In genomic region chr2:71465961-71466300, GRCh38 we compare ENCODE assay signal across 10 cellular contexts. TPM values are rescaled to one million over a fixed set of nuclear protein-coding genes. Genes with fewer than 3 reads are reported as not detected.
DNase-seq lines count a peak whose midpoint lies in the region; ATAC-seq and TF ChIP-seq lines count a peak whose summit lies in the region.
"Had no signal": no experiment of that assay in that cellular context is flagged by ENCODE, and none has a peak within 500 bp of the region (broad histone marks: within the 10 kb centered on the region; RNA-seq: fewer than 3 reads in every experiment).

No MANE protein-coding gene starts in this region.

- H4K20me1 ChIP-seq in fibroblast of lung (ENCODE audit: control insufficient read depth, extremely low read depth, insufficient read depth, low read length) (no peaks in the 10 kb centered on the region), neural cell (ENCODE audit: insufficient read depth) (no peaks in the 10 kb centered on the region)

- H3K27me3 ChIP-seq in heart right ventricle (peaks cover 0 to 26% (median 0%) of the 10 kb centered on the region in 7 donors), fibroblast of lung (ENCODE audit: control insufficient read depth, insufficient read depth, low read length) (peaks cover 42% of the 10 kb centered on the region), neural cell (ENCODE audit: insufficient read depth, low read depth, low read length) (peaks cover 66% of the 10 kb centered on the region), uterus (no peaks in the 10 kb centered on the region), adrenal gland (peaks cover 12% of the 10 kb centered on the region)
- H3K27me3 ChIP-seq: ovary had no signal

- DNase-seq in heart right ventricle (no peak), Right ventricle myocardium superior (no peak), fibroblast of lung (ENCODE audit: low read depth in 2 of 2) (no peak), uterus (no peak), adrenal gland (no peak)
- DNase-seq: KBM-7, ovary had no signal

- 38 to 42% methylated on average over 18 to 23 of the region's 23 CpGs for WGBS in heart right ventricle, 2 donors
- WGBS in adrenal gland, 4 donors = 9 to 15% (median 11%) methylated on average over 8 to 23 of the region's 23 CpGs

- no peaks in the 10 kb centered on the region for H3F3A ChIP-seq in neural cell (ENCODE audit: insufficient read depth, low read length, poor library complexity, severe bottlenecking)

- ATAC-seq in heart right ventricle (no peak), Right ventricle myocardium superior (ENCODE audit: poor library complexity) (no peak), GM18870 (IDR thresholded peaks at IDR 0.05; ENCODE audit: unreplicated experiment) (no peak), GM19351 (IDR thresholded peaks at IDR 0.05; ENCODE audit: unreplicated experiment) (no peak)

- H3K79me2 ChIP-seq in fibroblast of lung (ENCODE audit: control insufficient read depth, insufficient read depth, low read length) (no peaks in the 10 kb centered on the region), neural cell (replicated peaks; ENCODE audit: insufficient read depth, low read length) (no peaks in the 10 kb centered on the region)

- H3K9me3 ChIP-seq in heart right ventricle (no peaks in the 10 kb centered on the region), fibroblast of lung (ENCODE audit: control insufficient read depth, insufficient read depth, low read depth, low read length) (no peaks in the 10 kb centered on the region), neural cell (ENCODE audit: low read length) (no peaks in the 10 kb centered on the region), uterus (no peaks in the 10 kb centered on the region), adrenal gland (replicated peaks in 1 of 3) (no peaks in the 10 kb centered on the region)
- H3K9me3 ChIP-seq: ovary had no signal

- TF ChIP-seq EP300 in neural cell (conservative IDR thresholded peaks at IDR 0.05; ENCODE audit: poor library complexity, severe bottlenecking) = no peak

- H2AFZ ChIP-seq in fibroblast of lung (ENCODE audit: low read length) (peak overlapping the region; percentile 13), neural cell (ENCODE audit: low read depth, low read length) (no peak overlapping the region)

- H3K4me1 ChIP-seq in heart right ventricle (peaks cover 17 to 90% (median 64%) of the 10 kb centered on the region in 9 donors), fibroblast of lung (ENCODE audit: control insufficient read depth, extremely low read depth, insufficient read depth, low read length) (no peaks in the 10 kb centered on the region), uterus (no peaks in the 10 kb centered on the region), adrenal gland (replicated peaks in 1 of 2) (peaks cover 5 to 9% of the 10 kb centered on the region in 2 donors)

- H3K4me2 ChIP-seq in fibroblast of lung (ENCODE audit: extremely low read depth, insufficient read depth, low read length) (peak overlapping the region; percentile 100), neural cell (ENCODE audit: low read length) (peak overlapping the region; percentile 62)

- intact Hi-C loops in heart right ventricle (cut with DNase I) (loop anchor here in 4 of 10 donors (2.0 to 5.0 kb wide), 3 partner anchors 36 to 39 kb away; no protein-coding TSS in a partner anchor), Right ventricle myocardium superior (cut with DNase I) (no loop called here), uterus (cut with DNase I; ENCODE audit: low total_unique reads) (no loop called here), adrenal gland (cut with DNase I) (no loop called here)

- H3K4me3 ChIP-seq in heart right ventricle = peak overlapping the region in 9 of 10 donors; percentile 67 to 90 (median 79)
- H3K4me3 ChIP-seq in fibroblast of lung (replicated peaks in 1 of 4; ENCODE audit: control extremely low read depth in 1 of 4, insufficient read depth in 1 of 4, low read depth in 3 of 4, low read length in 4 of 4) = peak overlapping the region in 2 of 4 experiments; percentile 61 to 62
- peak overlapping the region; percentile 74 for H3K4me3 ChIP-seq in neural cell (ENCODE audit: low read length)
- H3K4me3 ChIP-seq in uterus = peak overlapping the region; percentile 36 to 47
- H3K4me3 ChIP-seq in adrenal gland = peak overlapping the region in 2 of 4 donors; percentile 59 to 71

- H3K36me3 ChIP-seq in heart right ventricle = no peaks in the 10 kb centered on the region
- no peaks in the 10 kb centered on the region for H3K36me3 ChIP-seq in fibroblast of lung (ENCODE audit: control insufficient read depth, insufficient read depth, low read length)
- no peaks in the 10 kb centered on the region for H3K36me3 ChIP-seq in neural cell (ENCODE audit: insufficient read depth, low read length)
- H3K36me3 ChIP-seq in uterus = no peaks in the 10 kb centered on the region
- H3K36me3 ChIP-seq in adrenal gland (replicated peaks in 1 of 2) = no peaks in the 10 kb centered on the region
- H3K36me3 ChIP-seq: ovary had no signal

- TF ChIP-seq CTCF in heart right ventricle (IDR thresholded peaks at IDR 0.05) (no peak), fibroblast of lung (conservative IDR thresholded peaks at IDR 0.05 in 1 of 2, IDR thresholded peaks at IDR 0.05 in 1 of 2; ENCODE audit: low read depth in 1 of 2, low read length in 2 of 2) (no peak), neural cell (IDR thresholded peaks at IDR 0.05; ENCODE audit: poor library complexity, severe bottlenecking) (no peak), uterus (IDR thresholded peaks at IDR 0.05) (no peak), adrenal gland (IDR thresholded peaks at IDR 0.05) (no peak)

- peak overlapping the region; percentile 72 to 92 (median 90) for H3K27ac ChIP-seq in heart right ventricle
- no peak overlapping the region for H3K27ac ChIP-seq in fibroblast of lung (ENCODE audit: insufficient read depth, low read length)
- H3K27ac ChIP-seq in neural cell (ENCODE audit: low read length) = no peak overlapping the region
- H3K27ac ChIP-seq in uterus = peak overlapping the region in 1 of 2 donors; percentile 33
- H3K27ac ChIP-seq in adrenal gland = no peak overlapping the region
- H3K27ac ChIP-seq: ovary had no signal

- no peaks in the 10 kb centered on the region for H3K9me2 ChIP-seq in neural cell (ENCODE audit: insufficient read depth, low read length)

- TF ChIP-seq POLR2A in uterus (IDR thresholded peaks at IDR 0.05) (no peak), adrenal gland (IDR thresholded peaks at IDR 0.05) (no peak)

- no peak for TF ChIP-seq RAD21 in neural cell (conservative IDR thresholded peaks at IDR 0.05)

- H3K9ac ChIP-seq in fibroblast of lung (ENCODE audit: insufficient read depth, low read length) = no peak overlapping the region
- peak overlapping the region; percentile 36 for H3K9ac ChIP-seq in neural cell (ENCODE audit: low read length)

TF ChIP-seq in neural cell, 6 proteins besides CTCF, POLR2A, EP300 and RAD21:
- TF ChIP-seq EZH2 (IDR thresholded peaks at IDR 0.05; ENCODE audit: borderline replicate concordance, insufficient read depth, low read length, poor library complexity, severe bottlenecking) = peak; percentile 21
- no peak for TF ChIP-seq REST (IDR thresholded peaks at IDR 0.05; ENCODE audit: borderline replicate concordance)
- TF ChIP-seq SMC3 (conservative IDR thresholded peaks at IDR 0.05; ENCODE audit: poor library complexity) = no peak
- TF ChIP-seq POLR2AphosphoS5 (IDR thresholded peaks at IDR 0.05) = no peak
- TF ChIP-seq MXI1 (conservative IDR thresholded peaks at IDR 0.05; ENCODE audit: poor library complexity, severe bottlenecking) = no peak
- no peak for TF ChIP-seq TAF1 (IDR thresholded peaks at IDR 0.05; ENCODE audit: low read depth)

RNA-seq across cellular contexts. Expression of gene DYSF, which starts 12.6 kb away (rescaled TPM):
- total RNA-seq in heart right ventricle (100 to 1,000 TPM in 1 of 10 donors, 10 to 100 TPM in 9; 48.3 to 100 (median 71.9) TPM), Right ventricle myocardium superior (45.8 TPM), fibroblast of lung (under 0.01 TPM in 1 of 2 replicates, not detected in the other), uterus (10 to 100 TPM in 3 of 4 donors, 1 to 10 TPM in 1; 2.6 to 20.7 (median 12.7) TPM), adrenal gland (10 to 100 TPM in 7 of 8 donors, 1 to 10 TPM in 1; 8.4 to 22.4 (median 19.8) TPM)
- polyA plus RNA-seq in heart right ventricle (10 to 100 TPM; 20.6 to 29.8 TPM), fibroblast of lung (0.05 and 0.67 TPM in 2 replicates), neural cell (0.04 TPM in 1 of 2 replicates, not detected in the other), adrenal gland (10 to 100 TPM in 1 of 3 donors, 1 to 10 TPM in 2; 5.7 to 15.9 (median 6.5) TPM)
- polyA plus RNA-seq in fibroblast of lung (2012) = 0.13 and 0.97 TPM in 2 replicates
- polyA minus RNA-seq in fibroblast of lung (ENCODE audit: low replicate concordance) (0.78 and 15.6 TPM in 2 replicates), neural cell (under 0.01 and 0.35 TPM in 2 replicates)

Comparison
In these comparisons a context has a peak if more than half of its experiments do, and no peak if none do; other contexts are left out.
1. H3K27ac ChIP-seq: peak in heart right ventricle (10 of 10); none in fibroblast of lung (single experiment), neural cell (single experiment) and adrenal gland (0 of 5).